In the genomic region with DNA sequence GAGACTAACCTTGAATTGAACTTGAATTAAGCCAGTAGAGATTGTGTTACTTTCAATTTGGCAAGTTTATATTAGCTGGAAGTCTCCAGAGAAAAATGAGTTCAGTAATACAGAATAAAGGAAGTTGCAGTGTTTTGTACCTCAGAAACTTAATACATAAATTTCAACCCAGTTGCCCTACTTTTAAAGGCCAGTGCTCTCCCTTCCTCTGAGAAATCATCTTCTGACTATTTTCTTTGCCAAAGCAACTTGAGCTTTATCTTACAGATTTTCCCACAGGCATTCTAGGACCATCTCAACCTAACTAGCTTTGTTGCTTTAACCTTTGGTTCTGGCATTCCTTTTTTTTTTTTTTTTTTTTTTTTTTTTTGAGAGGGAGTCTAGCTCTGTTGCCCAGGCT, we compare ENCODE assay signal across 27 cellular contexts.
"Had no signal": no experiment of that assay in that cellular context is flagged by ENCODE, and none has a peak within 500 bp of the region (broad histone marks: within the 10 kb centered on the region; RNA-seq: fewer than 3 reads in every experiment).

No MANE protein-coding gene starts in this region.

- H3K4me3 Mint-ChIP-seq: activated B cell treated with CpG ODN at 0.5 μM for 24 hours; activated CD4-positive, alpha-beta T cell treated with anti-CD3 and anti-CD28 coated beads for 36 hours; activated naive CD8-positive, alpha-beta T cell; brain; dendritic cell treated with granulocyte-macrophage colony-stimulating factor and Interleukin-4, amounts not matched to agents 40 ng/mL and 50 ng/mL, for 4 days; T-helper 2 cell treated with Interferon-gamma antibody and Interleukin-4, amounts not matched to agents 5 μg/mL and 100 μg/mL, for 36 hours had no signal

- H3K9me3 ChIP-seq: adrenal gland, esophagus muscularis mucosa, lower lobe of right lung, mucosa of descending colon, pancreas, prostate gland, suprapubic skin, tibial artery had no signal

- H3K4me1 ChIP-seq: adrenal gland, ascending aorta, lower lobe of right lung, pancreas, prostate gland had no signal

- H3K36me3 Mint-ChIP-seq: activated naive CD8-positive, alpha-beta T cell had no signal

- H3K4me3 ChIP-seq: adrenal gland, ascending aorta, esophagus muscularis mucosa, lower lobe of right lung, mucosa of descending colon, pancreas, prostate gland, suprapubic skin, tibial artery had no signal

- H3K27ac Mint-ChIP-seq: activated B cell treated with CpG ODN at 0.5 μM for 24 hours; activated CD4-positive, alpha-beta T cell treated with anti-CD3 and anti-CD28 coated beads for 36 hours; activated naive CD8-positive, alpha-beta T cell; dendritic cell treated with granulocyte-macrophage colony-stimulating factor and Interleukin-4, amounts not matched to agents 40 ng/mL and 50 ng/mL, for 4 days; T-helper 2 cell treated with Interferon-gamma antibody and Interleukin-4, amounts not matched to agents 5 μg/mL and 100 μg/mL, for 36 hours had no signal

- H3K27me3 ChIP-seq: adrenal gland, ascending aorta, esophagus muscularis mucosa, pancreas, suprapubic skin, tibial artery had no signal

- H3K36me3 ChIP-seq: adrenal gland, ascending aorta, esophagus muscularis mucosa, lower lobe of right lung, pancreas, prostate gland, suprapubic skin, tibial artery had no signal

- H3K27ac ChIP-seq: adrenal gland, ascending aorta, esophagus muscularis mucosa, lower lobe of right lung, pancreas, prostate gland, suprapubic skin, tibial artery had no signal

- DNase-seq: activated B cell treated with CpG ODN at 0.5 μM for 24 hours; activated CD4-positive, alpha-beta T cell treated with anti-CD3 and anti-CD28 coated beads for 36 hours; activated CD4-positive, alpha-beta T cell treated with anti-CD3 and anti-CD28 coated beads, Interleukin-2, amount 50 U/mL, for 4 hours; activated CD8-positive, alpha-beta memory T cell treated with anti-CD3 and anti-CD28 coated beads for 24 hours; activated effector memory CD4-positive, alpha-beta T cell treated with Interleukin-2 at 50 U/mL for 16 hours; activated naive CD4-positive, alpha-beta T cell treated with Interleukin-2 at 50 U/mL for 16 hours; adrenal gland; caudate nucleus; kidney; lower lobe of right lung; mesendoderm; mucosa of descending colon; pancreas; retina; stimulated activated CD4-positive, alpha-beta T cell treated with anti-CD3 and anti-CD28 coated beads, Interleukin-15, amount 100 ng/mL, for 24 hours; stimulated activated CD4-positive, alpha-beta T cell treated with anti-CD3 and anti-CD28 coated beads, Interleukin-2, amount 100 ng/mL, for 24 hours; stimulated activated naive CD4-positive, alpha-beta T cell; T-helper 1 cell; tibial artery had no signal

- H3K4me1 Mint-ChIP-seq: activated B cell treated with CpG ODN at 0.5 μM for 24 hours; activated CD4-positive, alpha-beta T cell treated with anti-CD3 and anti-CD28 coated beads for 36 hours had no signal

- H3K9me3 Mint-ChIP-seq: T-helper 2 cell treated with Interferon-gamma antibody and Interleukin-4, amounts not matched to agents 5 μg/mL and 100 μg/mL, for 36 hours had no signal

- H3K27me3 Mint-ChIP-seq: activated B cell treated with CpG ODN at 0.5 μM for 24 hours; dendritic cell treated with granulocyte-macrophage colony-stimulating factor and Interleukin-4, amounts not matched to agents 40 ng/mL and 50 ng/mL, for 4 days had no signal
